In genomic region chr5:14351845-14352712, GRCh38 we compare ENCODE assay signal across 8 cellular contexts.
DNase-seq lines count a peak whose midpoint lies in the region; ATAC-seq, FAIRE-seq and TF ChIP-seq lines count a peak whose summit lies in the region.

No MANE protein-coding gene starts in this region.

- 58 to 64% methylated on average over 7 of the region's 7 CpGs for WGBS in pancreas, 2 donors

- no peak for FAIRE-seq in pancreas (lab: Jason Lieb, UNC)

- TF ChIP-seq CTCF in KMS-11 (conservative IDR thresholded peaks at IDR 0.05; ENCODE audit: low read depth, low read length) (peak; percentile 97), fibroblast of villous mesenchyme (IDR thresholded peaks at IDR 0.05; ENCODE audit: insufficient read depth, low read depth, low read length) (peak; percentile 99), pancreas (IDR thresholded peaks at IDR 0.05) (peak; percentile 90 to 98 (median 96)), type B pancreatic cell (conservative IDR thresholded peaks at IDR 0.05) (peak; percentile 96)

- H3K4me1 ChIP-seq in KMS-11 (ENCODE audit: low read depth, poor library complexity, severe bottlenecking) (peaks cover 9% of the 10 kb centered on the region), pancreas (no peaks in the 10 kb centered on the region)

- no peaks in the 10 kb centered on the region for H3K36me3 Mint-ChIP-seq in activated T-helper 17 cell treated with anti-CD3 and anti-CD28 coated beads, Interleukin-2, amount 50 U/mL, for 72 hours (ENCODE audit: low read depth)
- H3K36me3 Mint-ChIP-seq in type B pancreatic cell, result peaks cover 12% of the 10 kb centered on the region

- DNase-seq in ELF-1 (ENCODE audit: low read depth, low spot score) (peak; percentile 82), RKO (ENCODE audit: low spot score) (peak; percentile 75), fibroblast of villous mesenchyme (ENCODE audit: low read depth) (peak; percentile 67), pancreas (peak; percentile 27 to 80 (median 56)), type B pancreatic cell (ENCODE audit: extremely low spot score, unreplicated experiment) (no peak)

- no peak overlapping the region for H3K4me2 ChIP-seq in KMS-11

- H4K20me1 ChIP-seq in KMS-11 (ENCODE audit: insufficient read depth), result no peaks in the 10 kb centered on the region

- no peaks in the 10 kb centered on the region for H3K27me3 Mint-ChIP-seq in activated T-helper 17 cell treated with anti-CD3 and anti-CD28 coated beads, Interleukin-2, amount 50 U/mL, for 72 hours
- no peaks in the 10 kb centered on the region for H3K27me3 Mint-ChIP-seq in type B pancreatic cell

- H3K4me3 ChIP-seq in KMS-11 (IDR thresholded peaks at IDR 0.05; ENCODE audit: insufficient read depth, low read depth, low read length) (no peak overlapping the region), fibroblast of villous mesenchyme (ENCODE audit: low read depth, low read length) (no peak overlapping the region), pancreas (no peak overlapping the region)

- H3K27ac ChIP-seq in KMS-11 (no peak overlapping the region), pancreas (no peak overlapping the region)

- no peaks in the 10 kb centered on the region for H3K9me3 ChIP-seq in pancreas

- H3K36me3 ChIP-seq in KMS-11 (ENCODE audit: insufficient read depth) (no peaks in the 10 kb centered on the region), pancreas (no peaks in the 10 kb centered on the region)

- no peaks in the 10 kb centered on the region for H3K4me1 Mint-ChIP-seq in activated T-helper 17 cell treated with anti-CD3 and anti-CD28 coated beads, Interleukin-2, amount 50 U/mL, for 72 hours
- peaks cover 20% of the 10 kb centered on the region for H3K4me1 Mint-ChIP-seq in type B pancreatic cell (ENCODE audit: unreplicated experiment)

- no peaks in the 10 kb centered on the region for H3K27me3 ChIP-seq in KMS-11 (ENCODE audit: insufficient read depth, low read depth)
- no peaks in the 10 kb centered on the region for H3K27me3 ChIP-seq in pancreas

- H3K27ac Mint-ChIP-seq in activated T-helper 17 cell treated with anti-CD3 and anti-CD28 coated beads, Interleukin-2, amount 50 U/mL, for 72 hours, result no peak overlapping the region
- H3K27ac Mint-ChIP-seq in type B pancreatic cell, result no peak overlapping the region

- H2AFZ ChIP-seq in KMS-11 (ENCODE audit: low read depth), result no peak overlapping the region

- H3K4me3 Mint-ChIP-seq in activated T-helper 17 cell treated with anti-CD3 and anti-CD28 coated beads, Interleukin-2, amount 50 U/mL, for 72 hours, result no peak overlapping the region
- H3K4me3 Mint-ChIP-seq in type B pancreatic cell, result no peak overlapping the region

- H3K79me2 ChIP-seq in KMS-11 (ENCODE audit: insufficient read depth, low read depth), result peaks cover 11% of the 10 kb centered on the region; the same call in 1 of the 2 replicates

- ATAC-seq in GM21737 (IDR thresholded peaks at IDR 0.05; ENCODE audit: unreplicated experiment), result peak; percentile 87
- ATAC-seq in activated T-helper 17 cell treated with anti-CD3 and anti-CD28 coated beads, Interleukin-2, amount 50 U/mL, for 72 hours (replicated peaks), result peak; percentile 83
- ATAC-seq in pancreas, result peak; percentile 91 to 99 (median 96)

- no peak overlapping the region for H3K9ac ChIP-seq in KMS-11

- intact Hi-C loops in pancreas (cut with DNase I), result no loop called here

- no peaks in the 10 kb centered on the region for H3K9me3 Mint-ChIP-seq in activated T-helper 17 cell treated with anti-CD3 and anti-CD28 coated beads, Interleukin-2, amount 50 U/mL, for 72 hours
- no peaks in the 10 kb centered on the region for H3K9me3 Mint-ChIP-seq in type B pancreatic cell
